In the genomic region with DNA sequence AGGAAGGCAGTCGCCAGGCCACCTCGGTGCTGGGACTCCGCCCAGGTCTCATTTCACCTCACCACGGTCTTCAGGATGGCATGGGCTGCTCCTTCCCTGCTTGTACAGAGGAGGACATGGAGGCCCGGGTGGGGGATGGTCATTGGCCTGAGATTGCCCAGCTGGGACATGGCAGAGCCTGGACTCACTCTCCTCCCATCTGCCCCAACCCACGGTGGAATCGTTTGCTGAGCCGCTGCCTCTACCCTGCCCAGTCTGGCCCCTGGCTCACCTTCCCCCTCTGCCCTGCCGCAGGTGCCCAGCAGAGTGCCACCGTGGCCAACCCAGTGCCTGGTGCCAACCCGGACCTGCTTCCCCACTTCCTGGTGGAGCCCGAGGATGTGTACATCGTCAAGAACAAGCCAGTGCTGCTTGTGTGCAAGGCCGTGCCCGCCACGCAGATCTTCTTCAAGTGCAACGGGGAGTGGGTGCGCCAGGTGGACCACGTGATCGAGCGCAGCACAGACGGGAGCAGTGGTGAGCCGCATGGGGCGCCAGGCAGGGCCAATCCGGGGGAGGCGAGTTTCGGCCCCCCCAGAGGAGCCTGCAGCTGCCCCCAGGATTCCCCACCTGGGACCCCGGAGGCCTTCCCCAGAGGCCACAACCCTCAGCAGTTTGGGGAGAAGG, we compare ENCODE assay signal across 15 cellular contexts. TPM values are rescaled to one million over a fixed set of nuclear protein-coding genes. Genes with fewer than 3 reads are reported as not detected.
"Had no signal": no experiment of that assay in that cellular context is flagged by ENCODE, and none has a peak within 500 bp of the region (broad histone marks: within the 10 kb centered on the region; RNA-seq: fewer than 3 reads in every experiment).

No MANE protein-coding gene starts in this region.

- H3K9me3 ChIP-seq: ascending aorta, breast epithelium, prostate gland, upper lobe of right lung had no signal

- H3K27me3 ChIP-seq: ascending aorta had no signal

- H3K27ac Mint-ChIP-seq: activated T-helper 17 cell treated with anti-CD3 and anti-CD28 coated beads, Interleukin-2, amount 50 U/mL, for 72 hours; immature natural killer cell; nephron; stimulated activated naive CD8-positive, alpha-beta T cell treated with anti-CD3 and anti-CD28 coated beads, Interleukin-15, amount 100 ng/mL, for 72 hours had no signal

- H3K4me3 Mint-ChIP-seq: activated T-helper 17 cell treated with anti-CD3 and anti-CD28 coated beads, Interleukin-2, amount 50 U/mL, for 72 hours; immature natural killer cell; stimulated activated naive CD8-positive, alpha-beta T cell treated with anti-CD3 and anti-CD28 coated beads, Interleukin-15, amount 100 ng/mL, for 72 hours had no signal

- H3K4me3 ChIP-seq: ascending aorta, breast epithelium, prostate gland, upper lobe of right lung had no signal

- H3K36me3 Mint-ChIP-seq: immature natural killer cell had no signal

- H3K9me3 Mint-ChIP-seq: activated T-helper 17 cell treated with anti-CD3 and anti-CD28 coated beads, Interleukin-2, amount 50 U/mL, for 72 hours; immature natural killer cell; nephron; stimulated activated naive CD8-positive, alpha-beta T cell treated with anti-CD3 and anti-CD28 coated beads, Interleukin-15, amount 100 ng/mL, for 72 hours had no signal

- H3K4me1 Mint-ChIP-seq: immature natural killer cell had no signal

- H3K36me3 ChIP-seq: ascending aorta, breast epithelium, prostate gland, upper lobe of right lung had no signal

- H3K4me1 ChIP-seq: ascending aorta, breast epithelium, prostate gland, upper lobe of right lung had no signal

- H3K27ac ChIP-seq: ascending aorta, breast epithelium, prostate gland, upper lobe of right lung had no signal

- DNase-seq: activated naive CD4-positive, alpha-beta T cell treated with Interleukin-2 at 50 U/mL for 16 hours; activated T-cell treated with anti-CD3 and anti-CD28 coated beads for 4 hours; cerebellar nuclear complex; effector memory CD4-positive, alpha-beta T cell; foreskin melanocyte; immature natural killer cell; stimulated activated naive CD8-positive, alpha-beta T cell treated with anti-CD3 and anti-CD28 coated beads, Interleukin-15, amount 100 ng/mL, for 72 hours; upper lobe of right lung had no signal

- ATAC-seq: activated CD4-positive, CD25-positive, alpha-beta regulatory T cell treated with anti-CD3 and anti-CD28 coated beads, Interleukin-2, amount 50 U/mL, for 24 hours; activated T-helper 17 cell treated with anti-CD3 and anti-CD28 coated beads, Interleukin-2, amount 50 U/mL, for 72 hours; sciatic nerve; stimulated activated naive CD8-positive, alpha-beta T cell treated with anti-CD3 and anti-CD28 coated beads, Interleukin-15, amount 100 ng/mL, for 72 hours; upper lobe of right lung had no signal

RNA-seq across cellular contexts. Expression of a gene that starts 52.1 kb away (rescaled TPM):
- total RNA-seq: activated T-helper 17 cell treated with anti-CD3 and anti-CD28 coated beads, Interleukin-2, amount 50 U/mL, for 72 hours; ascending aorta; sciatic nerve had no signal
